ENCODE assay signal across 20 cellular contexts in the genomic region with DNA sequence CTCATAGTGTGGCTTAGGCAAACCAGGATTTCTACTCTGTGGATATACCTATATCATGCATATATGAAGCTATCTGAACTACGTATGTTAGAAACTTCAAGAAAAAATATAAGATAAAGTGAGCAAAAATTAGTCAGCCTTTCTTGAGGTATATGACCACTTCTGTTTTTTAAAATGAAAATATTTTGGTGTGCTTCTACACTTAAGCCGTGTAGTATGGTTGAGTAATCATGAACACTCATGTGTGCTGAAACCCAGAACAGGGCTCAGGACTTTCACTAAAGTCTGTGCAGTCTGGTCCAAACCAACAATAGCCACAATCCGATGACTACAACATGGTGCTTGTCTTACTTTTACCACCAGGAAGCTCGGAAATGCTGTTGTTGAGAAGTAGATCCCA.
"Had no signal": no experiment of that assay in that cellular context is flagged by ENCODE, and none has a peak within 500 bp of the region (broad histone marks: within the 10 kb centered on the region; RNA-seq: fewer than 3 reads in every experiment).

No MANE protein-coding gene starts in this region.

- ATAC-seq: activated CD8-positive, alpha-beta T cell treated with anti-CD3 and anti-CD28 coated beads for 36 hours; activated T-helper 17 cell treated with anti-CD3 and anti-CD28 coated beads, Interleukin-2, amount 50 U/mL, for 72 hours; gastroesophageal sphincter; heart left ventricle; left lobe of liver had no signal

- FAIRE-seq: endothelial cell of umbilical vein, kidney had no signal

- DNase-seq: activated CD4-positive, alpha-beta T cell treated with anti-CD3 and anti-CD28 coated beads for 48 hours; activated CD4-positive, CD25-positive, alpha-beta regulatory T cell; activated CD8-positive, alpha-beta T cell treated with anti-CD3 and anti-CD28 coated beads for 36 hours; activated naive CD4-positive, alpha-beta T cell; activated naive CD8-positive, alpha-beta T cell treated with anti-CD3 and anti-CD28 coated beads for 36 hours; activated T-cell treated with anti-CD3 and anti-CD28 coated beads, Interleukin-2, amount 50 U/mL, for 1 hour; amygdala; dermis blood vessel endothelial cell; effector memory CD4-positive, alpha-beta T cell; heart left ventricle; kidney; midbrain; stimulated activated CD4-positive, alpha-beta T cell treated with anti-CD3 and anti-CD28 coated beads, Interleukin-12 subunit alpha, Interleukin-12 subunit beta, amount 100 ng/mL, for 4 hours; stimulated activated CD4-positive, alpha-beta T cell treated with anti-CD3 and anti-CD28 coated beads, Interleukin-1b, Interleukin-23, amount 100 ng/mL, for 48 hours; stimulated activated CD8-positive, alpha-beta memory T cell treated with anti-CD3 and anti-CD28 coated beads, Interleukin-4, amount 100 ng/mL, for 48 hours; transverse colon had no signal
